Comparison of ENCODE assay signal across 7 cellular contexts in the genomic region with DNA sequence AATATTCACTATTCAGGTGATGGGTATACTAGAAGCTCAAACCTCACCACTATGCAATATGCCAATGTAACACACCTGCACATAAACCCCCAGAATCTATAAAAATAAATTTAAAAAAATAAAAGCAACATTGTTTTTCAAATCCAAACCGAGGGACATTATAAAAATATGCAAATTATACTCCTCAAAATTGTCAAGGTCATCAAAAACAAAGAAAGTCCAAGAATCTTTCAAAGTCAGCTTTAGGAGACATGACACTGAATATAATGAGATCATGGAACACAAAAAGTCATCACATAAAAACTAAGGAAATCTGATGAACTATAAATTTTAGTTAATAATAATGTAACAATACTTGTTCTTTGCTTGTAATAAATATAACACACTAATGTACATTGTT.
"Had no signal": no experiment of that assay in that cellular context is flagged by ENCODE, and none has a peak within 500 bp of the region (broad histone marks: within the 10 kb centered on the region; RNA-seq: fewer than 3 reads in every experiment).

No MANE protein-coding gene starts in this region.

- ATAC-seq: GM23338 had no signal

- DNase-seq: H9, HCEC 1CT, KBM-7 had no signal

- H3K27ac ChIP-seq: HL-60 had no signal

- H3K4me2 ChIP-seq: GM23338 had no signal

- H3K4me3 ChIP-seq: GM23338 had no signal

- FAIRE-seq: H1, H54 had no signal

- H2AFZ ChIP-seq: GM23338 had no signal
